In genomic region chr3:126971891-126972351, GRCh38 we compare ENCODE assay signal across 10 cellular contexts. TPM values are rescaled to one million over a fixed set of nuclear protein-coding genes. Genes with fewer than 3 reads are reported as not detected.
DNase-seq lines count a peak whose midpoint lies in the region; ATAC-seq and TF ChIP-seq lines count a peak whose summit lies in the region.
"Had no signal": no experiment of that assay in that cellular context is flagged by ENCODE, and none has a peak within 500 bp of the region (broad histone marks: within the 10 kb centered on the region; RNA-seq: fewer than 3 reads in every experiment).

No MANE protein-coding gene starts in this region.

- H3K27me3 Mint-ChIP-seq in dendritic cell treated with granulocyte-macrophage colony-stimulating factor and Interleukin-4, amounts not matched to agents 40 ng/mL and 50 ng/mL, for 4 days, result peaks cover 77% of the 10 kb centered on the region
- peaks cover 15 to 49% of the 10 kb centered on the region in 2 donors for H3K27me3 Mint-ChIP-seq in stimulated activated naive B cell treated with anti-CD40 and anti-IgM and Interleukin-4, amounts not matched to agents 10 μg/mL and 1 μg/mL and 100 μg/mL, for 72 hours
- H3K27me3 Mint-ChIP-seq: brain had no signal

- no peaks in the 10 kb centered on the region for H3K36me3 ChIP-seq in HEK293 (ENCODE audit: control insufficient read depth in 2 of 2, insufficient read depth in 1 of 2, low read length in 2 of 2)
- H3K36me3 ChIP-seq in left lung, result no peaks in the 10 kb centered on the region

- no peak overlapping the region for H3K4me3 Mint-ChIP-seq in dendritic cell treated with granulocyte-macrophage colony-stimulating factor and Interleukin-4, amounts not matched to agents 40 ng/mL and 50 ng/mL, for 4 days
- peak overlapping the region in 1 of 2 donors; percentile 39 for H3K4me3 Mint-ChIP-seq in stimulated activated naive B cell treated with anti-CD40 and anti-IgM and Interleukin-4, amounts not matched to agents 10 μg/mL and 1 μg/mL and 100 μg/mL, for 72 hours
- H3K4me3 Mint-ChIP-seq: brain had no signal

- peaks cover 19% of the 10 kb centered on the region for H3K9me3 Mint-ChIP-seq in dendritic cell treated with granulocyte-macrophage colony-stimulating factor and Interleukin-4, amounts not matched to agents 40 ng/mL and 50 ng/mL, for 4 days
- peaks cover 12 to 15% of the 10 kb centered on the region in 2 donors for H3K9me3 Mint-ChIP-seq in stimulated activated naive B cell treated with anti-CD40 and anti-IgM and Interleukin-4, amounts not matched to agents 10 μg/mL and 1 μg/mL and 100 μg/mL, for 72 hours

- POLR2A ChIA-PET in HEK293 (lab: Yijun Ruan, JAX), result no interaction called here

- DNase-seq in left lung (peak; percentile 78 to 90), NCI-H345 treated with DMSO at 0.1 percent for 48 hours (lab: John Stamatoyannopoulos, UW; ENCODE audit: unreplicated experiment) (no peak)
- DNase-seq in stimulated activated naive B cell treated with anti-CD40 and anti-IgM and Interleukin-4, amounts not matched to agents 10 μg/mL and 1 μg/mL and 100 μg/mL, for 72 hours, result peak; percentile 66
- DNase-seq: activated CD4-positive, alpha-beta T cell treated with anti-CD3 and anti-CD28 coated beads for 48 hours had no signal

- H3K4me1 ChIP-seq in HEK293 (ENCODE audit: control insufficient read depth, insufficient read depth, low read length) (no peaks in the 10 kb centered on the region), left lung (no peaks in the 10 kb centered on the region)

- intact Hi-C loops in dendritic cell treated with granulocyte-macrophage colony-stimulating factor and Interleukin-4, amounts not matched to agents 40 ng/mL and 50 ng/mL, for 4 days (cut with micrococcal nuclease), result loop anchor here (2.0 to 10.0 kb wide), 2 partner anchors 59 to 447 kb away; partner anchors contain the start of gene CHST13
- intact Hi-C loops in left lung (cut with DNase I), result no loop called here

- H3K4me1 Mint-ChIP-seq in dendritic cell treated with granulocyte-macrophage colony-stimulating factor and Interleukin-4, amounts not matched to agents 40 ng/mL and 50 ng/mL, for 4 days (ENCODE audit: low read depth), result peaks cover 56% of the 10 kb centered on the region
- peaks cover 15 to 21% of the 10 kb centered on the region in 2 donors for H3K4me1 Mint-ChIP-seq in stimulated activated naive B cell treated with anti-CD40 and anti-IgM and Interleukin-4, amounts not matched to agents 10 μg/mL and 1 μg/mL and 100 μg/mL, for 72 hours

- H3K36me3 Mint-ChIP-seq in dendritic cell treated with granulocyte-macrophage colony-stimulating factor and Interleukin-4, amounts not matched to agents 40 ng/mL and 50 ng/mL, for 4 days (ENCODE audit: low read depth), result peaks cover 12% of the 10 kb centered on the region
- peaks cover 8 to 12% of the 10 kb centered on the region in 2 donors for H3K36me3 Mint-ChIP-seq in stimulated activated naive B cell treated with anti-CD40 and anti-IgM and Interleukin-4, amounts not matched to agents 10 μg/mL and 1 μg/mL and 100 μg/mL, for 72 hours

- no peak overlapping the region for H3K4me3 ChIP-seq in HEK293 (ENCODE audit: low read depth, low read length)
- no peak overlapping the region for H3K4me3 ChIP-seq in left lung

- no peaks in the 10 kb centered on the region for H3K9me3 ChIP-seq in HEK293 (ENCODE audit: control insufficient read depth, insufficient read depth, low read depth, low read length)
- H3K9me3 ChIP-seq in left lung, result peaks cover 0 to 17% of the 10 kb centered on the region in 2 donors

- peaks cover 0 to 5% of the 10 kb centered on the region in 2 donors for H3K27me3 ChIP-seq in left lung

- peak overlapping the region; percentile 87 for H3K27ac Mint-ChIP-seq in dendritic cell treated with granulocyte-macrophage colony-stimulating factor and Interleukin-4, amounts not matched to agents 40 ng/mL and 50 ng/mL, for 4 days
- peak overlapping the region; percentile 67 for H3K27ac Mint-ChIP-seq in stimulated activated naive B cell treated with anti-CD40 and anti-IgM and Interleukin-4, amounts not matched to agents 10 μg/mL and 1 μg/mL and 100 μg/mL, for 72 hours
- H3K27ac Mint-ChIP-seq: brain had no signal

- H3K27ac ChIP-seq in HEK293 (ENCODE audit: extremely low read depth, low read depth, low read length), result no peak overlapping the region
- no peak overlapping the region for H3K27ac ChIP-seq in left lung

- TF ChIP-seq CTCF in HEK293 (tag by site-specific recombination; IDR thresholded peaks at IDR 0.05) (no peak), left lung (IDR thresholded peaks at IDR 0.05) (no peak)

- peak; percentile 92 for ATAC-seq in left lung
- peak; percentile 89 to 90 for ATAC-seq in stimulated activated naive B cell treated with anti-CD40 and anti-IgM and Interleukin-4, amounts not matched to agents 10 μg/mL and 1 μg/mL and 100 μg/mL, for 72 hours (replicated peaks)
- no peak for ATAC-seq in GM21423 (IDR thresholded peaks at IDR 0.05; ENCODE audit: unreplicated experiment)
- ATAC-seq in HG03108 (IDR thresholded peaks at IDR 0.05; ENCODE audit: unreplicated experiment), result no peak
- ATAC-seq in HG03565 (IDR thresholded peaks at IDR 0.05; ENCODE audit: unreplicated experiment), result no peak

- CTCF ChIA-PET in HEK293 (lab: Yijun Ruan, JAX), result interaction anchor here (0.6 to 1.4 kb wide), 3 partner anchors 9 to 202 kb away, joined by 3 to 7 read pairs (median 7); partner anchors contain the start of gene PLXNA1

TF ChIP-seq in HEK293, 187 proteins besides CTCF, POLR2A, EP300 and RAD21:
- TF ChIP-seq ZNF488 (tag by site-specific recombination; IDR thresholded peaks at IDR 0.05), result no peak
- TF ChIP-seq ZNF830 (tag by site-specific recombination; IDR thresholded peaks at IDR 0.05; ENCODE audit: low read depth), result no peak
- TF ChIP-seq ZNF664 (tag by site-specific recombination; IDR thresholded peaks at IDR 0.05), result no peak
- TF ChIP-seq EGR2 (tag by site-specific recombination; IDR thresholded peaks at IDR 0.05; ENCODE audit: low read depth), result 0 out of 2 replicates have a peak, but pooled peaks have one; percentile 9
- no peak for TF ChIP-seq ZBTB17 (tag by site-specific recombination; IDR thresholded peaks at IDR 0.05)
- TF ChIP-seq ZFP3 (tag by site-specific recombination; IDR thresholded peaks at IDR 0.05; ENCODE audit: low read depth), result no peak
- no peak for TF ChIP-seq ZSCAN30 (tag by site-specific recombination; IDR thresholded peaks at IDR 0.05)
- 0 out of 2 replicates have a peak, but pooled peaks have one; percentile 16 for TF ChIP-seq ZFHX2 (tag by site-specific recombination; conservative IDR thresholded peaks at IDR 0.05)
- no peak for TF ChIP-seq ZNF140 (tag by site-specific recombination; IDR thresholded peaks at IDR 0.05)
- no peak for TF ChIP-seq KLF9 (tag by site-specific recombination; IDR thresholded peaks at IDR 0.05; ENCODE audit: low read depth)
- no peak for TF ChIP-seq ZNF521 (tag by site-specific recombination; IDR thresholded peaks at IDR 0.05)

RNA-seq across cellular contexts. Expression of gene PLXNA1, which starts 11.0 kb away (rescaled TPM):
- 10 to 100 TPM; 48.8 to 64.6 TPM for total RNA-seq in left lung

Comparison
In these comparisons a context has a peak if more than half of its experiments do, and no peak if none do; other contexts are left out.
1. ATAC-seq: peak in left lung (single experiment) and stimulated activated naive B cell treated with anti-CD40 and anti-IgM and Interleukin-4, amounts not matched to agents 10 μg/mL and 1 μg/mL and 100 μg/mL, for 72 hours (2 of 2); none in GM21423 (single experiment), HG03108 (single experiment) and HG03565 (single experiment).